14 cellular contexts compared by ENCODE assay signal in the genomic region with DNA sequence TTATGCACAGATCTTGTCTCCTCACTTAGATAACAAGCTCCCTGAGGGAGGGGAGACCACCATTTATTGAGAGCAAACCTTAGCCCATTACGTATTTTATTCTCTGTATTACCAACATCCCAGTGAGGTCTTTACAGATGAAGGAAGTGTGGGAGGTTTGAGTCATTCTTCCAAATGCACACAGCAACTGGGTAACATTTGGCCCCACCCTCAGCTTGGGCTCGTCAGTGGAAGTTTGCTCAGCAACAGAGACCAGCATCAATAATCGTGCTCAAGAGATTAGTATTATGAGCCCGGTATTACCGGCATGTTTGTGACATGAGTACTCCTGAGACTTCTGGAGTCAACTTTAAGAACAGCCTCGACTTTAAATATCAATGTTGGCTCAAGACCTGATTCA.
DNase-seq lines count a peak whose midpoint lies in the region; ATAC-seq and TF ChIP-seq lines count a peak whose summit lies in the region.
"Had no signal": no experiment of that assay in that cellular context is flagged by ENCODE, and none has a peak within 500 bp of the region (broad histone marks: within the 10 kb centered on the region; RNA-seq: fewer than 3 reads in every experiment).

No MANE protein-coding gene starts in this region.

- 50 to 72% (median 59%) methylated on average over 6 of the region's 6 CpGs for WGBS in stomach, 5 donors

- intact Hi-C loops in MCF 10A (cut with micrococcal nuclease) (loop anchor here (10.0 kb wide), 1 partner anchor 689 kb away; a partner anchor contains a TSS), breast epithelium (cut with DNase I; ENCODE audit: low total_unique reads) (no loop called here), left cardiac atrium (cut with DNase I) (loop anchor here in 1 of 2 donors (2.0 kb wide), 1 partner anchor 83 kb away; no protein-coding TSS in a partner anchor), stomach (cut with DNase I; ENCODE audit: low total_unique reads) (no loop called here)

- no peak for TF ChIP-seq EP300 in stomach (IDR thresholded peaks at IDR 0.05)

- TF ChIP-seq POLR2A in breast epithelium (IDR thresholded peaks at IDR 0.05) (no peak), stomach (IDR thresholded peaks at IDR 0.05) (no peak)

- POLR2A ChIA-PET in MCF 10A (lab: Yijun Ruan, JAX), result interaction anchor here (0.5 kb wide), 1 partner anchor 23 kb away, joined by 3 read pairs; no protein-coding TSS in a partner anchor

- in situ Hi-C loops in ACHN (cut with HindIII; ENCODE audit: low pct_ligation_motif_present, low pct_unique_long_range_greater_than_20kb, low sequenced_read_pairs), result no loop called here

- no peaks in the 10 kb centered on the region for H3K36me3 ChIP-seq in breast epithelium
- H3K36me3 ChIP-seq in stomach, result no peaks in the 10 kb centered on the region
- H3K36me3 ChIP-seq: neural progenitor cell, tibial artery had no signal

- BruUV-seq in MCF 10A (replicated peaks; lab: Mats Ljungman, UMichigan), result no TSS peak

- peak overlapping the region; percentile 17 for H3K27ac Mint-ChIP-seq in MCF 10A (ENCODE audit: low read depth, unreplicated experiment)
- H3K27ac Mint-ChIP-seq: neural progenitor cell had no signal

- H3K4me1 Mint-ChIP-seq in MCF 10A (ENCODE audit: insufficient read depth, unreplicated experiment), result peaks cover 37% of the 10 kb centered on the region

- no peaks in the 10 kb centered on the region for H3K27me3 ChIP-seq in breast epithelium
- no peaks in the 10 kb centered on the region for H3K27me3 ChIP-seq in stomach
- H3K27me3 ChIP-seq: neural progenitor cell, tibial artery had no signal

- DNase-seq in MCF 10A (ENCODE audit: unreplicated experiment) (peak; percentile 59), breast epithelium (ENCODE audit: low spot score in 2 of 2) (no peak), brain pericyte (ENCODE audit: low read depth, low spot score) (peak; percentile 5), left cardiac atrium (peak; percentile 44), stomach (peak; percentile 51), ACHN (no peak), NCI-H82 (lab: John Stamatoyannopoulos, UW) (no peak), NOMO-1 treated with DMSO at 0.1 percent for 48 hours (lab: John Stamatoyannopoulos, UW; ENCODE audit: unreplicated experiment) (no peak)
- DNase-seq: activated CD4-positive, alpha-beta T cell treated with anti-CD3 and anti-CD28 coated beads, Interleukin-2, amount 50 U/mL, for 48 hours; NCI-H1436 treated with DMSO at 0.1 percent for 48 hours; NCI-H524; tibial artery had no signal

- no peaks in the 10 kb centered on the region for H3K4me1 ChIP-seq in breast epithelium
- peaks cover 0 to 14% (median 8%) of the 10 kb centered on the region in 4 donors for H3K4me1 ChIP-seq in stomach
- H3K4me1 ChIP-seq: neural progenitor cell, tibial artery had no signal

- TF ChIP-seq CTCF in MCF 10A (IDR thresholded peaks at IDR 0.05; ENCODE audit: unreplicated experiment) (no peak), breast epithelium (IDR thresholded peaks at IDR 0.05) (no peak), stomach (IDR thresholded peaks at IDR 0.05) (no peak)

- no peak overlapping the region for H3K4me3 Mint-ChIP-seq in MCF 10A (ENCODE audit: unreplicated experiment)
- H3K4me3 Mint-ChIP-seq: neural progenitor cell had no signal

- CTCF ChIA-PET in MCF 10A (lab: Yijun Ruan, JAX), result no interaction called here

- no peak overlapping the region for H3K27ac ChIP-seq in breast epithelium
- H3K27ac ChIP-seq in stomach, result peak overlapping the region in 1 of 5 donors; percentile 32
- H3K27ac ChIP-seq: 22Rv1, neural progenitor cell, tibial artery had no signal

- H3K4me3 ChIP-seq in breast epithelium (no peak overlapping the region), stomach (no peak overlapping the region)
- H3K4me3 ChIP-seq: neural progenitor cell, tibial artery had no signal

- ATAC-seq in left cardiac atrium, result peak in 1 of 2 donors; percentile 34

- no peaks in the 10 kb centered on the region for H3K9me3 ChIP-seq in breast epithelium
- H3K9me3 ChIP-seq in stomach, result no peaks in the 10 kb centered on the region
- H3K9me3 ChIP-seq: tibial artery had no signal

- no peaks in the 10 kb centered on the region for H3K36me3 Mint-ChIP-seq in MCF 10A (ENCODE audit: insufficient read depth, unreplicated experiment)
- H3K36me3 Mint-ChIP-seq: neural progenitor cell had no signal

- H3K27me3 Mint-ChIP-seq in MCF 10A (ENCODE audit: insufficient read depth, unreplicated experiment), result no peaks in the 10 kb centered on the region

- H3K9me3 Mint-ChIP-seq in MCF 10A (ENCODE audit: unreplicated experiment), result no peaks in the 10 kb centered on the region
- H3K9me3 Mint-ChIP-seq: neural progenitor cell had no signal

Comparison
In these comparisons a context has a peak if more than half of its experiments do, and no peak if none do; other contexts are left out.
1. DNase-seq: peak in MCF 10A (single experiment), brain pericyte (single experiment), left cardiac atrium (single experiment) and stomach (single experiment); none in breast epithelium (0 of 2), ACHN (single experiment), NCI-H82 (single experiment) and NOMO-1 treated with DMSO at 0.1 percent for 48 hours (single experiment).